Comparison of ENCODE assay signal across 8 cellular contexts in the genomic region with DNA sequence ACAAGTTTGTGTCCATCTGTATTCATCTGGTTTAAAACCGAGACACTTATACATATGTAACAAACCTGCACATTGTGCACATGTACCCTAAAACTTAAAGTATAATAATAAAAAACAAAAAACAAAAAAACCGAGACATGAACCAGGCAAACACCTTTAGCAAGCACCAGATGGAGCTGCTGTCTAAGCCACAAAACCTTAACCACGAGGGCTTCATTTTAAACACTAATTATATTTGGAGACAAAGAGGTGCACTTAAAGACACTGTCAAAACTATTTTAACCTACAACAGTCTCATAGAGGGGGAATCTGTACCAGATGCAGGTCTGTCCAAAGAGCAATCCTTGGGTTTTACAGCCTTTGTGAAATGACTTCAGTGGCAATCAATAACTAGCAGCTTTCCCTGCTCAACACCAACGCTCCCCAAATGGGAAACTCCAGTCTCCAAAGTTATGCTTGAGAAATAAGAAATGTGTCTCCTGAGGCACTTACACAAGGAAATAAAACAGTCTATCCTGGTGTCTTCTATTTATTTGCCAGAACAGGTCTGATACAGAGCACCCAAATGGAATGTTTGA.
DNase-seq lines count a peak whose midpoint lies in the region; ATAC-seq, FAIRE-seq and TF ChIP-seq lines count a peak whose summit lies in the region.

No MANE protein-coding gene starts in this region.

- H3K36me3 ChIP-seq in hepatocyte (replicated peaks; ENCODE audit: insufficient read depth, low read depth) (no peaks in the 10 kb centered on the region), stomach (no peaks in the 10 kb centered on the region), H7 (replicated peaks; ENCODE audit: control insufficient read depth, insufficient read depth, low read length) (no peaks in the 10 kb centered on the region)

- peak overlapping the region; percentile 43 for H3K4me2 ChIP-seq in hepatocyte

- no peaks in the 10 kb centered on the region for H3K9me2 ChIP-seq in hepatocyte (replicated peaks; ENCODE audit: insufficient read depth)

- TF ChIP-seq EP300 in stomach (IDR thresholded peaks at IDR 0.05), result no peak

- peak; percentile 77 for TF ChIP-seq CTCF in hepatocyte (IDR thresholded peaks at IDR 0.05; ENCODE audit: poor library complexity)
- TF ChIP-seq CTCF in stomach (IDR thresholded peaks at IDR 0.05), result peak in 4 of 7 experiments; percentile 9 to 49 (median 22)

- peak overlapping the region; percentile 16 to 78 for H3K27ac Mint-ChIP-seq in activated naive CD4-positive, alpha-beta T cell treated with anti-CD3 and anti-CD28 coated beads, Interleukin-2, amount 50 U/mL, for 72 hours

- FAIRE-seq in RCC 7860 (lab: Jason Lieb, UNC), result no peak

- H4K20me1 ChIP-seq in hepatocyte (ENCODE audit: insufficient read depth, poor library complexity, severe bottlenecking), result no peaks in the 10 kb centered on the region

- H3K27me3 ChIP-seq in hepatocyte, result no peaks in the 10 kb centered on the region
- H3K27me3 ChIP-seq in stomach, result no peaks in the 10 kb centered on the region
- H3K27me3 ChIP-seq in H7 (ENCODE audit: control insufficient read depth, insufficient read depth, low read length), result no peaks in the 10 kb centered on the region

- peak overlapping the region; percentile 12 for H3K27ac ChIP-seq in hepatocyte
- H3K27ac ChIP-seq in stomach, result peak overlapping the region in 4 of 5 donors; percentile 21 to 77 (median 52)

- H3K4me3 ChIP-seq in hepatocyte, result no peak overlapping the region
- H3K4me3 ChIP-seq in stomach, result no peak overlapping the region
- no peak overlapping the region for H3K4me3 ChIP-seq in H7 (ENCODE audit: insufficient read depth, low read depth, low read length)

- no peaks in the 10 kb centered on the region for H3K79me2 ChIP-seq in hepatocyte

- H3K36me3 Mint-ChIP-seq in activated naive CD4-positive, alpha-beta T cell treated with anti-CD3 and anti-CD28 coated beads, Interleukin-2, amount 50 U/mL, for 72 hours, result no peaks in the 10 kb centered on the region

- H3K4me1 ChIP-seq in hepatocyte (ENCODE audit: insufficient read depth) (peaks cover 18% of the 10 kb centered on the region), stomach (peaks cover 4 to 40% (median 23%) of the 10 kb centered on the region in 4 donors)

- TF ChIP-seq POLR2A in stomach (IDR thresholded peaks at IDR 0.05), result no peak

- in situ Hi-C loops in KBM-7 (cut with MboI; ENCODE audit: low pct_unique_long_range_greater_than_20kb, low sequenced_read_pairs), result loop anchor here (25.0 kb wide), 1 partner anchor 301 kb away; no protein-coding TSS in a partner anchor

- no peak overlapping the region for H2AFZ ChIP-seq in hepatocyte

- intact Hi-C loops in stomach (cut with DNase I; ENCODE audit: low total_unique reads), result no loop called here

- H3K9me3 ChIP-seq in hepatocyte (ENCODE audit: low read depth), result no peaks in the 10 kb centered on the region
- no peaks in the 10 kb centered on the region for H3K9me3 ChIP-seq in stomach

- 46% methylated on average over 4 of the region's 4 CpGs for whole genome bisulfite sequencing in hepatocyte (ENCODE audit: low lambda C conversion rate, missing lambda C conversion rate)
- WGBS in stomach, 5 donors, result 20 to 33% (median 27%) methylated on average over 4 of the region's 4 CpGs

- DNase-seq in D341Med (ENCODE audit: low spot score) (peak; percentile 46), KBM-7 (peak; percentile 61), hepatocyte (ENCODE audit: low spot score) (peak; percentile 31), stomach (no peak), RCC 7860 (ENCODE audit: low spot score) (no peak), H7 (no peak)
- no peak for DNase-seq in activated naive CD4-positive, alpha-beta T cell treated with anti-CD3 and anti-CD28 coated beads, Interleukin-2, amount 50 U/mL, for 72 hours (ENCODE audit: low spot score in 2 of 2)

- no peaks in the 10 kb centered on the region for H3K9me3 Mint-ChIP-seq in activated naive CD4-positive, alpha-beta T cell treated with anti-CD3 and anti-CD28 coated beads, Interleukin-2, amount 50 U/mL, for 72 hours

- no peak for ATAC-seq in activated naive CD4-positive, alpha-beta T cell treated with anti-CD3 and anti-CD28 coated beads, Interleukin-2, amount 50 U/mL, for 72 hours
- ATAC-seq in HG03159 (IDR thresholded peaks at IDR 0.05; ENCODE audit: unreplicated experiment), result no peak

Comparison
In these comparisons a context has a peak if more than half of its experiments do, and no peak if none do; other contexts are left out.
1. DNase-seq: peak in D341Med (single experiment), KBM-7 (single experiment) and hepatocyte (single experiment); none in activated naive CD4-positive, alpha-beta T cell treated with anti-CD3 and anti-CD28 coated beads, Interleukin-2, amount 50 U/mL, for 72 hours (0 of 2), stomach (single experiment), RCC 7860 (single experiment) and H7 (single experiment).